In genomic region chr2:38147333-38148121, GRCh38 we compare ENCODE assay signal across 9 cellular contexts.
DNase-seq lines count a peak whose midpoint lies in the region; ATAC-seq and TF ChIP-seq lines count a peak whose summit lies in the region.
"Had no signal": no experiment of that assay in that cellular context is flagged by ENCODE, and none has a peak within 500 bp of the region (broad histone marks: within the 10 kb centered on the region; RNA-seq: fewer than 3 reads in every experiment).

No MANE protein-coding gene starts in this region.

- no peaks in the 10 kb centered on the region for H3K9me3 ChIP-seq in lower lobe of right lung
- H3K9me3 ChIP-seq in tibial artery: peaks cover 0 to 5% (median 0%) of the 10 kb centered on the region in 3 donors

- H3K4me3 ChIP-seq in lower lobe of right lung: no peak overlapping the region
- H3K4me3 ChIP-seq in tibial artery: no peak overlapping the region

- intact Hi-C loops in lower lobe of right lung (cut with DNase I) (no loop called here), tibial artery (cut with DNase I; ENCODE audit: low total_unique reads) (no loop called here)

- peak overlapping the region; percentile 86 for H3K27ac ChIP-seq in adipose tissue (ENCODE audit: low read depth, low read length)
- H3K27ac ChIP-seq in lower lobe of right lung: peak overlapping the region; percentile 78
- H3K27ac ChIP-seq in tibial artery: peak overlapping the region; percentile 56 to 79

- ATAC-seq in HG03442 (IDR thresholded peaks at IDR 0.05; ENCODE audit: unreplicated experiment) (peak; percentile 21), lower lobe of right lung (no peak), HG03457 (IDR thresholded peaks at IDR 0.05; ENCODE audit: unreplicated experiment) (no peak)

- DNase-seq in lower lobe of right lung (no peak), tibial artery (no peak), DMS153 treated with DMSO at 0.1 percent for 48 hours (lab: John Stamatoyannopoulos, UW; ENCODE audit: unreplicated experiment) (no peak)
- DNase-seq in stimulated activated naive CD4-positive, alpha-beta T cell (lab: John Stamatoyannopoulos, UW): no peak
- DNase-seq: activated CD4-positive, alpha-beta T cell treated with anti-CD3 and anti-CD28 coated beads for 4 hours; GF-D8 had no signal

- no peaks in the 10 kb centered on the region for H3K27me3 ChIP-seq in lower lobe of right lung (ENCODE audit: low read depth)
- H3K27me3 ChIP-seq in tibial artery: no peaks in the 10 kb centered on the region

- H3K4me1 ChIP-seq in lower lobe of right lung (peaks cover 40% of the 10 kb centered on the region), tibial artery (peaks cover 0 to 23% (median 17%) of the 10 kb centered on the region in 4 donors)

- 77 to 93% (median 82%) methylated on average over 8 of the region's 8 CpGs for WGBS in adipose tissue, 3 donors

- H3K36me3 ChIP-seq in lower lobe of right lung: no peaks in the 10 kb centered on the region
- no peaks in the 10 kb centered on the region for H3K36me3 ChIP-seq in tibial artery

- TF ChIP-seq CTCF in lower lobe of right lung (IDR thresholded peaks at IDR 0.05): no peak
- TF ChIP-seq CTCF in tibial artery (IDR thresholded peaks at IDR 0.05): no peak
